ENCODE assay signal across 1 cellular context in genomic region chr3:156665296-156665695, GRCh38.
A peak's percentile ranks its signal among the peaks of the same experiment; 100 is the strongest.
TF ChIP-seq lines count a peak whose summit lies in the region.

No MANE protein-coding gene starts in this region.

TF ChIP-seq in GM12878, 131 proteins besides CTCF, POLR2A, EP300 and RAD21 (continued from another document):
- TF ChIP-seq CUX1 (IDR thresholded peaks at IDR 0.05; ENCODE audit: insufficient replicate concordance, low read depth, low read length) (peak; percentile 31), NFIC (IDR thresholded peaks at IDR 0.05; ENCODE audit: low read depth, low read length) (no peak; the same call in 1 of the 2 replicates), ZBTB33 (IDR thresholded peaks at IDR 0.05) (no peak), TAF1 (IDR thresholded peaks at IDR 0.05; ENCODE audit: borderline replicate concordance, low read depth, low read length) (no peak), RB1 (IDR thresholded peaks at IDR 0.05; ENCODE audit: borderline replicate concordance) (no peak), LARP7 (IDR thresholded peaks at IDR 0.05) (no peak), FOXM1 (IDR thresholded peaks at IDR 0.05; ENCODE audit: low read depth, low read length) (no peak), IKZF2 (IDR thresholded peaks at IDR 0.05) (peak; percentile 7 to 30; a peak in 1 of 4 replicates), SMAD1 (IDR thresholded peaks at IDR 0.05; ENCODE audit: low read depth, partially characterized antibody) (no peak), USF1 (IDR thresholded peaks at IDR 0.05; ENCODE audit: borderline replicate concordance, extremely low read length, insufficient read depth, low read depth, low read length) (no peak), IRF5 (IDR thresholded peaks at IDR 0.05; ENCODE audit: borderline replicate concordance) (no peak), KLF5 (IDR thresholded peaks at IDR 0.05; ENCODE audit: partially characterized antibody) (no peak), GABPA (IDR thresholded peaks at IDR 0.05; ENCODE audit: low read depth) (0 out of 2 replicates have a peak, but pooled peaks have one; percentile 5), CEBPB (IDR thresholded peaks at IDR 0.05; ENCODE audit: borderline replicate concordance in 1 of 2, low read depth in 2 of 2, low read length in 2 of 2) (no peak), PML (IDR thresholded peaks at IDR 0.05; ENCODE audit: low read length) (no peak), STAT1 (conservative IDR thresholded peaks at IDR 0.05) (no peak), SRF (IDR thresholded peaks at IDR 0.05; ENCODE audit: low read depth in 2 of 2, low read length in 2 of 2) (no peak), IKZF1 (conservative IDR thresholded peaks at IDR 0.05) (no peak), MLLT1 (IDR thresholded peaks at IDR 0.05) (no peak), NFXL1 (IDR thresholded peaks at IDR 0.05; ENCODE audit: borderline replicate concordance) (no peak), ZNF24 (IDR thresholded peaks at IDR 0.05) (no peak), SKIL (IDR thresholded peaks at IDR 0.05; ENCODE audit: low read depth, poor library complexity, severe bottlenecking) (no peak), STAT3 (IDR thresholded peaks at IDR 0.05; ENCODE audit: low read depth, low read length) (no peak), SIN3A (IDR thresholded peaks at IDR 0.05; ENCODE audit: low read depth, low read length) (no peak), MYB (IDR thresholded peaks at IDR 0.05; ENCODE audit: borderline replicate concordance, low read depth, low read length) (no peak), ZNF207 (IDR thresholded peaks at IDR 0.05; ENCODE audit: borderline replicate concordance) (no peak), ZNF687 (IDR thresholded peaks at IDR 0.05) (no peak), CBX3 (IDR thresholded peaks at IDR 0.05; ENCODE audit: borderline replicate concordance, low read depth) (no peak), BACH1 (IDR thresholded peaks at IDR 0.05; ENCODE audit: borderline replicate concordance) (no peak), IRF4 (IDR thresholded peaks at IDR 0.05; ENCODE audit: low read depth, low read length) (no peak), BCL11A (IDR thresholded peaks at IDR 0.05; ENCODE audit: low read depth, low read length) (no peak), NKRF (conservative IDR thresholded peaks at IDR 0.05) (no peak), NR2F1 (conservative IDR thresholded peaks at IDR 0.05) (peak; percentile 79), YY1 (IDR thresholded peaks at IDR 0.05; ENCODE audit: low read depth, low read length) (no peak), SMARCA5 (IDR thresholded peaks at IDR 0.05) (0 out of 2 replicates have a peak, but pooled peaks have one; percentile 53), GATAD2B (conservative IDR thresholded peaks at IDR 0.05; ENCODE audit: low read depth) (no peak), BMI1 (IDR thresholded peaks at IDR 0.05; ENCODE audit: borderline replicate concordance) (no peak), RAD51 (IDR thresholded peaks at IDR 0.05) (no peak), ZNF274 (IDR thresholded peaks at IDR 0.05; ENCODE audit: insufficient read depth, insufficient read length) (no peak), SPI1 (IDR thresholded peaks at IDR 0.05; ENCODE audit: borderline replicate concordance, insufficient read depth, low read depth, low read length) (no peak)
